Comparison of ENCODE assay signal across 15 cellular contexts in genomic region chr1:47838562-47839459, GRCh38.
"Had no signal": no experiment of that assay in that cellular context is flagged by ENCODE, and none has a peak within 500 bp of the region (broad histone marks: within the 10 kb centered on the region; RNA-seq: fewer than 3 reads in every experiment).

No MANE protein-coding gene starts in this region.

- DNase-seq: activated CD4-positive, CD25-positive, alpha-beta regulatory T cell; activated gamma-delta T cell; activated T-cell treated with anti-CD3 and anti-CD28 coated beads, Interleukin-2, amount 50 U/mL, for 1 hour; amygdala; brain microvascular endothelial cell; esophagus squamous epithelium; foreskin fibroblast; natural killer cell; T-helper 2 cell; trophoblast cell had no signal

- H3K4me1 Mint-ChIP-seq: natural killer cell; stimulated activated memory B cell treated with anti-CD40 and anti-IgM and Interleukin-4, amounts not matched to agents 10 μg/mL and 1 μg/mL and 100 μg/mL, for 72 hours had no signal

- H3K27ac ChIP-seq: brain microvascular endothelial cell, dorsolateral prefrontal cortex had no signal

- H3K36me3 ChIP-seq: brain microvascular endothelial cell, esophagus squamous epithelium had no signal

- ATAC-seq: stimulated activated memory B cell treated with anti-CD40 and anti-IgM and Interleukin-4, amounts not matched to agents 10 μg/mL and 1 μg/mL and 100 μg/mL, for 72 hours had no signal

- H3K27me3 ChIP-seq: brain microvascular endothelial cell had no signal

- H3K27ac Mint-ChIP-seq: activated naive CD8-positive, alpha-beta T cell; mesothelial cell of epicardium; natural killer cell; stimulated activated memory B cell treated with anti-CD40 and anti-IgM and Interleukin-4, amounts not matched to agents 10 μg/mL and 1 μg/mL and 100 μg/mL, for 72 hours had no signal

- H3K36me3 Mint-ChIP-seq: activated naive CD8-positive, alpha-beta T cell; natural killer cell; stimulated activated memory B cell treated with anti-CD40 and anti-IgM and Interleukin-4, amounts not matched to agents 10 μg/mL and 1 μg/mL and 100 μg/mL, for 72 hours had no signal

- H3K4me3 ChIP-seq: dorsolateral prefrontal cortex, esophagus squamous epithelium, smooth muscle cell had no signal

- H3K4me2 ChIP-seq: smooth muscle cell had no signal

- H3K4me3 Mint-ChIP-seq: activated naive CD8-positive, alpha-beta T cell; mesothelial cell of epicardium; natural killer cell; stimulated activated memory B cell treated with anti-CD40 and anti-IgM and Interleukin-4, amounts not matched to agents 10 μg/mL and 1 μg/mL and 100 μg/mL, for 72 hours had no signal
